10 cellular contexts compared by ENCODE assay signal in the genomic region with DNA sequence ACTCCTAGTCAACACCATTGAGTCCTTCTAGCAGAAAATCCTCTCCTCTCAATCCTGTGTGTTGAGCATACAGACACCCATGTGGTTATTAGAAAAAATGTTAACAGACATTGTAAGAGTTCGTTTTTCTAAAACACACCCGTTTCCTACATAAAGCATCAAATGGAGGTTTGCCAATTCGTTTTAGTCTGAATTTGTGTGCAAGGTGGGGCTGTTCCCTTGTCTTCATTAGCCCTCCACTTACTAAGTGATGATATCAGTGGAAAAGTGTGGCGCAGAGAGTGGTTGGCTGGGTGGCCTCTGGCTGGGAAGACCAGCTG. TPM values are rescaled to one million over a fixed set of nuclear protein-coding genes. Genes with fewer than 3 reads are reported as not detected.
A peak's percentile ranks its signal among the peaks of the same experiment; 100 is the strongest.
DNase-seq lines count a peak whose midpoint lies in the region; ATAC-seq, FAIRE-seq and TF ChIP-seq lines count a peak whose summit lies in the region.
"Had no signal": no experiment of that assay in that cellular context is flagged by ENCODE, and none has a peak within 500 bp of the region (broad histone marks: within the 10 kb centered on the region; RNA-seq: fewer than 3 reads in every experiment).

No MANE protein-coding gene starts in this region.

- H3K9me3 ChIP-seq in liver (ENCODE audit: control insufficient read depth in 4 of 4, low read length in 3 of 4): no peaks in the 10 kb centered on the region

- H3K27me3 ChIP-seq in liver (ENCODE audit: control insufficient read depth in 4 of 4, insufficient read depth in 4 of 4, low read length in 3 of 4): no peaks in the 10 kb centered on the region

- peak overlapping the region; percentile 90 to 98 for H3K27ac ChIP-seq in liver (ENCODE audit: low read depth in 1 of 2, low read length in 2 of 2)
- H3K27ac ChIP-seq: 22Rv1 had no signal

- no peaks in the 10 kb centered on the region for H3K9me3 Mint-ChIP-seq in T-helper 1 cell treated with Interleukin-12 subunit alpha and Interleukin-12 subunit beta and Interleukin-4 antibody, amounts not matched to agents 30 μg/mL and 1 μg/mL, for 36 hours
- no peaks in the 10 kb centered on the region for H3K9me3 Mint-ChIP-seq in activated T-helper 17 cell treated with anti-CD3 and anti-CD28 coated beads, Interleukin-2, amount 50 U/mL, for 72 hours
- no peaks in the 10 kb centered on the region for H3K9me3 Mint-ChIP-seq in stimulated activated memory B cell treated with anti-CD40 and anti-IgM and Interleukin-4, amounts not matched to agents 10 μg/mL and 1 μg/mL and 100 μg/mL, for 72 hours

- H3K4me1 Mint-ChIP-seq in T-helper 1 cell treated with Interleukin-12 subunit alpha and Interleukin-12 subunit beta and Interleukin-4 antibody, amounts not matched to agents 30 μg/mL and 1 μg/mL, for 36 hours (ENCODE audit: low read depth): peaks cover 57% of the 10 kb centered on the region
- peaks cover 26% of the 10 kb centered on the region for H3K4me1 Mint-ChIP-seq in activated T-helper 17 cell treated with anti-CD3 and anti-CD28 coated beads, Interleukin-2, amount 50 U/mL, for 72 hours
- H3K4me1 Mint-ChIP-seq in stimulated activated memory B cell treated with anti-CD40 and anti-IgM and Interleukin-4, amounts not matched to agents 10 μg/mL and 1 μg/mL and 100 μg/mL, for 72 hours: peaks cover 65% of the 10 kb centered on the region

- no peak for TF ChIP-seq RAD21 in liver (IDR thresholded peaks at IDR 0.05)

- DNase-seq in T-helper 1 cell (no peak), urothelium cell line (ENCODE audit: low spot score) (no peak)
- DNase-seq: NCI-H1930 had no signal

- 19% methylated on average over 4 of the region's 4 CpGs for WGBS in liver

- H3K36me3 Mint-ChIP-seq in T-helper 1 cell treated with Interleukin-12 subunit alpha and Interleukin-12 subunit beta and Interleukin-4 antibody, amounts not matched to agents 30 μg/mL and 1 μg/mL, for 36 hours (ENCODE audit: low read depth): peaks cover 40% of the 10 kb centered on the region
- H3K36me3 Mint-ChIP-seq in activated T-helper 17 cell treated with anti-CD3 and anti-CD28 coated beads, Interleukin-2, amount 50 U/mL, for 72 hours (ENCODE audit: low read depth): peaks cover 63% of the 10 kb centered on the region
- peaks cover 17% of the 10 kb centered on the region for H3K36me3 Mint-ChIP-seq in stimulated activated memory B cell treated with anti-CD40 and anti-IgM and Interleukin-4, amounts not matched to agents 10 μg/mL and 1 μg/mL and 100 μg/mL, for 72 hours

- H3K9ac ChIP-seq in liver (ENCODE audit: low read depth in 1 of 2, low read length in 2 of 2): peak overlapping the region; percentile 18 to 71

- ATAC-seq in activated T-helper 17 cell treated with anti-CD3 and anti-CD28 coated beads, Interleukin-2, amount 50 U/mL, for 72 hours (replicated peaks): no peak
- ATAC-seq in stimulated activated memory B cell treated with anti-CD40 and anti-IgM and Interleukin-4, amounts not matched to agents 10 μg/mL and 1 μg/mL and 100 μg/mL, for 72 hours: no peak
- ATAC-seq in GM19397 (IDR thresholded peaks at IDR 0.05; ENCODE audit: unreplicated experiment) (no peak), HG02973 (IDR thresholded peaks at IDR 0.05; ENCODE audit: unreplicated experiment) (no peak)

- no peaks in the 10 kb centered on the region for H3K36me3 ChIP-seq in liver (ENCODE audit: control insufficient read depth in 4 of 4, insufficient read depth in 3 of 4, low read depth in 1 of 4, low read length in 3 of 4)

- peak overlapping the region; percentile 99 for H3K4me3 Mint-ChIP-seq in T-helper 1 cell treated with Interleukin-12 subunit alpha and Interleukin-12 subunit beta and Interleukin-4 antibody, amounts not matched to agents 30 μg/mL and 1 μg/mL, for 36 hours
- peak overlapping the region; percentile 100 for H3K4me3 Mint-ChIP-seq in activated T-helper 17 cell treated with anti-CD3 and anti-CD28 coated beads, Interleukin-2, amount 50 U/mL, for 72 hours
- H3K4me3 Mint-ChIP-seq in stimulated activated memory B cell treated with anti-CD40 and anti-IgM and Interleukin-4, amounts not matched to agents 10 μg/mL and 1 μg/mL and 100 μg/mL, for 72 hours: no peak overlapping the region

- no peaks in the 10 kb centered on the region for H3K27me3 Mint-ChIP-seq in T-helper 1 cell treated with Interleukin-12 subunit alpha and Interleukin-12 subunit beta and Interleukin-4 antibody, amounts not matched to agents 30 μg/mL and 1 μg/mL, for 36 hours (ENCODE audit: low read depth)
- no peaks in the 10 kb centered on the region for H3K27me3 Mint-ChIP-seq in activated T-helper 17 cell treated with anti-CD3 and anti-CD28 coated beads, Interleukin-2, amount 50 U/mL, for 72 hours
- no peaks in the 10 kb centered on the region for H3K27me3 Mint-ChIP-seq in stimulated activated memory B cell treated with anti-CD40 and anti-IgM and Interleukin-4, amounts not matched to agents 10 μg/mL and 1 μg/mL and 100 μg/mL, for 72 hours

- H3K4me1 ChIP-seq in liver (ENCODE audit: control insufficient read depth in 4 of 4, insufficient read depth in 4 of 4, low read length in 3 of 4): peaks cover 19 to 65% (median 47%) of the 10 kb centered on the region in 4 donors

- TF ChIP-seq CTCF in liver (IDR thresholded peaks at IDR 0.05; ENCODE audit: low read depth, low read length, missing input control): no peak

- no peak for FAIRE-seq in urothelium cell line (lab: Jason Lieb, UNC)

- H3K4me3 ChIP-seq in liver (ENCODE audit: low read depth in 1 of 3, low read length in 3 of 3): peak overlapping the region; percentile 53 to 63 (median 55)

- peak overlapping the region; percentile 84 for H3K27ac Mint-ChIP-seq in T-helper 1 cell treated with Interleukin-12 subunit alpha and Interleukin-12 subunit beta and Interleukin-4 antibody, amounts not matched to agents 30 μg/mL and 1 μg/mL, for 36 hours
- H3K27ac Mint-ChIP-seq in activated T-helper 17 cell treated with anti-CD3 and anti-CD28 coated beads, Interleukin-2, amount 50 U/mL, for 72 hours: peak overlapping the region; percentile 98
- peak overlapping the region; percentile 7 for H3K27ac Mint-ChIP-seq in stimulated activated memory B cell treated with anti-CD40 and anti-IgM and Interleukin-4, amounts not matched to agents 10 μg/mL and 1 μg/mL and 100 μg/mL, for 72 hours

TF ChIP-seq in liver, 16 proteins besides CTCF, POLR2A, EP300 and RAD21:
- TF ChIP-seq, protein P1, sequence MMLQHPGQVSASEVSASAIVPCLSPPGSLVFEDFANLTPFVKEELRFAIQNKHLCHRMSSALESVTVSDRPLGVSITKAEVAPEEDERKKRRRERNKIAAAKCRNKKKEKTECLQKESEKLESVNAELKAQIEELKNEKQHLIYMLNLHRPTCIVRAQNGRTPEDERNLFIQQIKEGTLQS (IDR thresholded peaks at IDR 0.05): no peak
- no peak for TF ChIP-seq YY1 (IDR thresholded peaks at IDR 0.05)
- no peak for TF ChIP-seq FOXA1 (IDR thresholded peaks at IDR 0.05)
- no peak for TF ChIP-seq FOXA2 (IDR thresholded peaks at IDR 0.05)
- no peak for TF ChIP-seq GABPA (IDR thresholded peaks at IDR 0.05 in 1 of 2, conservative IDR thresholded peaks at IDR 0.05 in 1 of 2)
- TF ChIP-seq HNF4G (IDR thresholded peaks at IDR 0.05): no peak
- TF ChIP-seq, protein P2, sequence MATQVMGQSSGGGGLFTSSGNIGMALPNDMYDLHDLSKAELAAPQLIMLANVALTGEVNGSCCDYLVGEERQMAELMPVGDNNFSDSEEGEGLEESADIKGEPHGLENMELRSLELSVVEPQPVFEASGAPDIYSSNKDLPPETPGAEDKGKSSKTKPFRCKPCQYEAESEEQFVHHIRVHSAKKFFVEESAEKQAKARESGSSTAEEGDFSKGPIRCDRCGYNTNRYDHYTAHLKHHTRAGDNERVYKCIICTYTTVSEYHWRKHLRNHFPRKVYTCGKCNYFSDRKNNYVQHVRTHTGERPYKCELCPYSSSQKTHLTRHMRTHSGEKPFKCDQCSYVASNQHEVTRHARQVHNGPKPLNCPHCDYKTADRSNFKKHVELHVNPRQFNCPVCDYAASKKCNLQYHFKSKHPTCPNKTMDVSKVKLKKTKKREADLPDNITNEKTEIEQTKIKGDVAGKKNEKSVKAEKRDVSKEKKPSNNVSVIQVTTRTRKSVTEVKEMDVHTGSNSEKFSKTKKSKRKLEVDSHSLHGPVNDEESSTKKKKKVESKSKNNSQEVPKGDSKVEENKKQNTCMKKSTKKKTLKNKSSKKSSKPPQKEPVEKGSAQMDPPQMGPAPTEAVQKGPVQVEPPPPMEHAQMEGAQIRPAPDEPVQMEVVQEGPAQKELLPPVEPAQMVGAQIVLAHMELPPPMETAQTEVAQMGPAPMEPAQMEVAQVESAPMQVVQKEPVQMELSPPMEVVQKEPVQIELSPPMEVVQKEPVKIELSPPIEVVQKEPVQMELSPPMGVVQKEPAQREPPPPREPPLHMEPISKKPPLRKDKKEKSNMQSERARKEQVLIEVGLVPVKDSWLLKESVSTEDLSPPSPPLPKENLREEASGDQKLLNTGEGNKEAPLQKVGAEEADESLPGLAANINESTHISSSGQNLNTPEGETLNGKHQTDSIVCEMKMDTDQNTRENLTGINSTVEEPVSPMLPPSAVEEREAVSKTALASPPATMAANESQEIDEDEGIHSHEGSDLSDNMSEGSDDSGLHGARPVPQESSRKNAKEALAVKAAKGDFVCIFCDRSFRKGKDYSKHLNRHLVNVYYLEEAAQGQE (IDR thresholded peaks at IDR 0.05): no peak
- no peak for TF ChIP-seq JUND (IDR thresholded peaks at IDR 0.05)
- no peak for TF ChIP-seq TAF1 (conservative IDR thresholded peaks at IDR 0.05)

RNA-seq across cellular contexts. Expression of a gene that starts 2.7 kb away (rescaled TPM):
- 100 to 1,000 TPM in 1 of 2 donors, 10 to 100 TPM in 1; 76.2 to 160 TPM for total RNA-seq in activated T-helper 17 cell treated with anti-CD3 and anti-CD28 coated beads, Interleukin-2, amount 50 U/mL, for 72 hours
- total RNA-seq in liver: 10 to 100 TPM; 38.1 to 84.1 TPM
- 100 to 1,000 TPM; 105 to 160 TPM for polyA plus RNA-seq in liver

RNA-seq across cellular contexts. Expression of a gene that starts 14.1 kb away (rescaled TPM):
- 1 to 10 TPM; 2.5 to 3.4 TPM for total RNA-seq in activated T-helper 17 cell treated with anti-CD3 and anti-CD28 coated beads, Interleukin-2, amount 50 U/mL, for 72 hours
- 1 to 10 TPM; 5.1 to 5.3 TPM for total RNA-seq in liver
- 1 to 10 TPM; 5.9 to 8.8 TPM for polyA plus RNA-seq in liver

RNA-seq across cellular contexts. Expression of a gene that starts 25.0 kb away (rescaled TPM):
- 10 to 100 TPM; 31.6 to 39.2 TPM for total RNA-seq in activated T-helper 17 cell treated with anti-CD3 and anti-CD28 coated beads, Interleukin-2, amount 50 U/mL, for 72 hours
- 10 to 100 TPM in 1 of 2 donors, 1 to 10 TPM in 1; 8.1 to 25.5 TPM for total RNA-seq in liver
- 10 to 100 TPM; 15.7 to 18.4 TPM for polyA plus RNA-seq in liver

RNA-seq across cellular contexts. Expression of a gene that starts 38.4 kb away (rescaled TPM):
- total RNA-seq in activated T-helper 17 cell treated with anti-CD3 and anti-CD28 coated beads, Interleukin-2, amount 50 U/mL, for 72 hours: not detected
- 1 to 10 TPM; 1.5 to 1.9 TPM for total RNA-seq in liver
- under 1 TPM; 0.13 to 0.55 TPM for polyA plus RNA-seq in liver

Comparison
In these comparisons a context has a peak if more than half of its experiments do, and no peak if none do; other contexts are left out.
1. H3K27ac Mint-ChIP-seq: peak in every context shown above with its lines; median percentile 98 in activated T-helper 17 cell treated with anti-CD3 and anti-CD28 coated beads, Interleukin-2, amount 50 U/mL, for 72 hours; 84 in T-helper 1 cell treated with Interleukin-12 subunit alpha and Interleukin-12 subunit beta and Interleukin-4 antibody, amounts not matched to agents 30 μg/mL and 1 μg/mL, for 36 hours; 7 in stimulated activated memory B cell treated with anti-CD40 and anti-IgM and Interleukin-4, amounts not matched to agents 10 μg/mL and 1 μg/mL and 100 μg/mL, for 72 hours.